Comparison of ENCODE assay signal across 12 cellular contexts in the genomic region with DNA sequence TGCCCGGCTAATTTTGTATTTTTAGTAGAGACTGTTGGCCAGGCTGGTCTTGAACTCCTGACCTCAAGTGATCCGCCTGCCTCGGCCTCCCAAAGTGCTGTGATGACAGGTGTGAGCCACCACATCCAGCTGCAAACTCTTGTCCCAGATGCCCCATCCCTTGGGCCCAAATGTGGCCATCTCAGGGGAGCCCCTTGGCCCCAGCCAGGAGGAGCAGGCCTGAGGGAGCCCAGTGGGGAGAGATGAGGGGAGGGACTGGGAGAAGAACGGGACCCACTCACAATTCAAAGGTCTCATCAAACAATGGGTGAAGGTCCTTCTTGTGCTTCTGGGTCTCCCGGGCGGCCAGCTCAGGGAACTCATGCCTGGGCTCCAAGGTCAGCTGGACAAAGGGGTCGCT.
"Had no signal": no experiment of that assay in that cellular context is flagged by ENCODE, and none has a peak within 500 bp of the region (broad histone marks: within the 10 kb centered on the region; RNA-seq: fewer than 3 reads in every experiment).

No MANE protein-coding gene starts in this region.

- DNase-seq: amygdala, caudate nucleus, esophagus squamous epithelium, psoas muscle had no signal

- H3K36me3 ChIP-seq: colonic mucosa had no signal

- H3K27me3 ChIP-seq: body of pancreas, colonic mucosa, esophagus squamous epithelium, hepatocyte, right lobe of liver had no signal

- H3K4me3 ChIP-seq: body of pancreas, colonic mucosa, esophagus squamous epithelium, hepatocyte, psoas muscle, right lobe of liver, smooth muscle cell had no signal

- ATAC-seq: activated CD4-positive, alpha-beta T cell treated with anti-CD3 and anti-CD28 coated beads for 36 hours; body of pancreas; psoas muscle; right lobe of liver; stimulated activated naive CD8-positive, alpha-beta T cell treated with anti-CD3 and anti-CD28 coated beads, Interleukin-15, amount 100 ng/mL, for 72 hours; T-cell had no signal

- H3K4me2 ChIP-seq: hepatocyte, smooth muscle cell had no signal

- H3K9me3 ChIP-seq: body of pancreas, colonic mucosa, esophagus squamous epithelium, psoas muscle, right lobe of liver had no signal

- H3K27ac ChIP-seq: body of pancreas, colonic mucosa, esophagus squamous epithelium, hepatocyte, psoas muscle, right lobe of liver had no signal
